In the genomic region with DNA sequence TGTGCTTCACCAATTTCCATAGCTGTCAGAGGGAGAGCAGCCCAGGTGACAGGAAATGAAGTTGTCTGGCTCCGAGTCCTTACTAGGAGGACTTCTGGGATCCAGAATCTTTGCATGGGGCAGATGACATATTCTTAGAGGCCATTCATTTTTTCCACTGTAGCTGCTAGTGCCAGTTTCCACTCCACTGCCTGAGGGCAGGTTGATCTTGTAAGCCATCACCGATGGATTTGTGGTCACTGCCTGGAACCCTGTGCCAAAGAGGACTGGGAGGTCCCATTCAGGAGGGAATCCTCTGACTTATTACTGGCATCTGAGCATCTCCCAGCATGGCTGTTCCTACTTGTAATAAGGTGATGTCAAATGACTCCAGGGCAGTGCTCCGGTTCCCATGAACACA, we compare ENCODE assay signal across 1 cellular context.
TF ChIP-seq lines count a peak whose summit lies in the region.

No MANE protein-coding gene starts in this region.

TF ChIP-seq in K562, 482 proteins besides CTCF, POLR2A, EP300 and RAD21 (continued from another document):
- TF ChIP-seq CEBPZ (IDR thresholded peaks at IDR 0.05; ENCODE audit: borderline replicate concordance, low read depth, low read length) (no peak), PHTF2 (CRISPR knock-in tag; IDR thresholded peaks at IDR 0.05) (no peak), COPS2 (conservative IDR thresholded peaks at IDR 0.05) (no peak), MXI1 (IDR thresholded peaks at IDR 0.05; ENCODE audit: low read depth, low read length) (no peak), PHF20 (IDR thresholded peaks at IDR 0.05; ENCODE audit: partially characterized antibody) (no peak), KAT2B (IDR thresholded peaks at IDR 0.05; ENCODE audit: low read depth, low read length) (no peak), KAT7 (CRISPR knock-in tag; IDR thresholded peaks at IDR 0.05; ENCODE audit: borderline replicate concordance) (no peak), ARHGAP35 (IDR thresholded peaks at IDR 0.05; ENCODE audit: partially characterized antibody) (no peak), RAD51 (IDR thresholded peaks at IDR 0.05; ENCODE audit: borderline replicate concordance, low read depth) (no peak), SAFB2 (IDR thresholded peaks at IDR 0.05; ENCODE audit: borderline replicate concordance, low read depth, low read length, severe bottlenecking) (no peak), UBTF (IDR thresholded peaks at IDR 0.05; ENCODE audit: borderline replicate concordance in 1 of 2, low read depth in 2 of 2, low read length in 2 of 2) (no peak), EZH2 (IDR thresholded peaks at IDR 0.05; ENCODE audit: borderline replicate concordance, low read depth, low read length) (no peak), RBM22 (IDR thresholded peaks at IDR 0.05; ENCODE audit: low read depth, low read length, poor library complexity, severe bottlenecking) (no peak)
- TF ChIP-seq, protein P1, sequence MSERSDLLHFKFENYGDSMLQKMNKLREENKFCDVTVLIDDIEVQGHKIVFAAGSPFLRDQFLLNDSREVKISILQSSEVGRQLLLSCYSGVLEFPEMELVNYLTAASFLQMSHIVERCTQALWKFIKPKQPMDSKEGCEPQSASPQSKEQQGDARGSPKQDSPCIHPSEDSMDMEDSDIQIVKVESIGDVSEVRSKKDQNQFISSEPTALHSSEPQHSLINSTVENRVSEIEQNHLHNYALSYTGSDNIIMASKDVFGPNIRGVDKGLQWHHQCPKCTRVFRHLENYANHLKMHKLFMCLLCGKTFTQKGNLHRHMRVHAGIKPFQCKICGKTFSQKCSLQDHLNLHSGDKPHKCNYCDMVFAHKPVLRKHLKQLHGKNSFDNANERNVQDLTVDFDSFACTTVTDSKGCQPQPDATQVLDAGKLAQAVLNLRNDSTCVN (CRISPR knock-in tag; IDR thresholded peaks at IDR 0.05) = no peak
